Comparison of ENCODE assay signal across 8 cellular contexts in the genomic region with DNA sequence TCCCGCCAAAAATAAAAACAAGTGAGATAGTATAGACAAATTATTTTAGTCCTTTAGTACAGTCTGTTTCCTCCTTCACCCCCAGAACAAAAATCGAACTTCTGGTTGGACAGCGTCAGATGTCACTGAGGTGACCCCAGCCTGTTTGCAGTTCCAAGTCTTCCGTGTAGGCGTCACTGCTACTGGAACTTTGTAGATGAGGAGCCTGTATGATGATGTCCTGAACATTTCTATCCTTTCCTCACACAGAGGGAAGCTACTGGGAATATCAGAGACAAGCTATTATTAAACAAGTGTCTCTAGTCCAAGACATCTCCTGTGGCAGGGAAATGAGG. TPM values are rescaled to one million over a fixed set of nuclear protein-coding genes. Genes with fewer than 3 reads are reported as not detected.
DNase-seq lines count a peak whose midpoint lies in the region; ATAC-seq, FAIRE-seq and TF ChIP-seq lines count a peak whose summit lies in the region.

No MANE protein-coding gene starts in this region.

- H3K27ac ChIP-seq in angular gyrus (ENCODE audit: low read depth, low read length) (peak overlapping the region; percentile 97), keratinocyte (ENCODE audit: control insufficient read depth, insufficient read depth, low read length) (peak overlapping the region; percentile 58), subcutaneous abdominal adipose tissue (ENCODE audit: low read depth, low read length) (peak overlapping the region; percentile 79)

- peaks cover 32% of the 10 kb centered on the region for H3K79me2 ChIP-seq in keratinocyte (ENCODE audit: control insufficient read depth, insufficient read depth, low read length)

- H3K9me3 ChIP-seq in keratinocyte (ENCODE audit: control insufficient read depth, low read depth, low read length) (no peaks in the 10 kb centered on the region), subcutaneous abdominal adipose tissue (ENCODE audit: control insufficient read depth in 5 of 5, low read length in 5 of 5) (no peaks in the 10 kb centered on the region)

- H3K4me3 ChIP-seq in LNCaP clone FGC (ENCODE audit: low read depth, low read length) (peak overlapping the region; percentile 69), keratinocyte (ENCODE audit: control insufficient read depth in 2 of 3, extremely low read depth in 1 of 3, insufficient read depth in 2 of 3, low read depth in 1 of 3, low read length in 3 of 3) (peak overlapping the region in 1 of 3 experiments; percentile 69), subcutaneous abdominal adipose tissue (ENCODE audit: low read depth in 1 of 5, low read length in 5 of 5) (peak overlapping the region; percentile 66 to 93 (median 89))

- no peaks in the 10 kb centered on the region for H4K20me1 ChIP-seq in keratinocyte (ENCODE audit: control insufficient read depth, extremely low read depth, insufficient read depth, low read length)

- H3K4me1 ChIP-seq in keratinocyte (ENCODE audit: control insufficient read depth, extremely low read depth, insufficient read depth, low read length) (peaks cover 27% of the 10 kb centered on the region), subcutaneous abdominal adipose tissue (ENCODE audit: control insufficient read depth in 5 of 5, insufficient read depth in 5 of 5, low read length in 5 of 5) (peaks cover 5 to 53% (median 49%) of the 10 kb centered on the region in 5 donors)

- dilution Hi-C loops in keratinocyte (cut with MboI; ENCODE audit: extremely low pct_ligation_motif_present, low sequenced_read_pairs), result no loop called here

- H3K9ac ChIP-seq in keratinocyte (ENCODE audit: control insufficient read depth, extremely low read depth, insufficient read depth, low read length) (peak overlapping the region; percentile 81), subcutaneous abdominal adipose tissue (ENCODE audit: low read length in 5 of 5) (peak overlapping the region in 3 of 5 donors; percentile 38 to 71 (median 59))

- TF ChIP-seq CTCF in LNCaP clone FGC (IDR thresholded peaks at IDR 0.05; ENCODE audit: control insufficient read depth, extremely low read depth, insufficient read depth) (no peak), keratinocyte (optimal IDR thresholded peaks at IDR 0.05 in 1 of 3, IDR thresholded peaks at IDR 0.05 in 1 of 3, conservative IDR thresholded peaks at IDR 0.05 in 1 of 3; ENCODE audit: extremely low read depth in 1 of 3, insufficient read depth in 2 of 3, low read length in 3 of 3) (no peak), D721Med (IDR thresholded peaks at IDR 0.05; ENCODE audit: insufficient read depth, missing control alignments) (no peak)

- ATAC-seq in HG02973 (IDR thresholded peaks at IDR 0.05; ENCODE audit: unreplicated experiment), result no peak

- peaks cover 2% of the 10 kb centered on the region for H3K9me1 ChIP-seq in keratinocyte (ENCODE audit: control insufficient read depth, extremely low read depth, insufficient read depth, low read length)

- no peak overlapping the region for H2AFZ ChIP-seq in keratinocyte (ENCODE audit: control insufficient read depth, low read length)

- H3K4me2 ChIP-seq in keratinocyte (ENCODE audit: control insufficient read depth, extremely low read depth, insufficient read depth, low read depth, low read length), result peak overlapping the region; percentile 81

- no peaks in the 10 kb centered on the region for H3K27me3 ChIP-seq in keratinocyte (ENCODE audit: control insufficient read depth, extremely low read depth, insufficient read depth, low read length)
- H3K27me3 ChIP-seq in subcutaneous abdominal adipose tissue (ENCODE audit: control insufficient read depth in 5 of 5, insufficient read depth in 4 of 5, low read length in 5 of 5), result no peaks in the 10 kb centered on the region

- peak; percentile 25 for DNase-seq in COLO668 (lab: John Stamatoyannopoulos, UW; ENCODE audit: unreplicated experiment)
- no peak for DNase-seq in LNCaP clone FGC (ENCODE audit: low read depth)
- no peak for DNase-seq in keratinocyte (ENCODE audit: low read depth, low spot score)
- no peak for DNase-seq in D721Med (ENCODE audit: insufficient read length, low spot score)
- DNase-seq in KG1 (lab: John Stamatoyannopoulos, UW), result no peak

- FAIRE-seq in keratinocyte (lab: Jason Lieb, UNC), result no peak
- FAIRE-seq in D721Med (lab: Jason Lieb, UNC), result no peak

- H3K36me3 ChIP-seq in keratinocyte (ENCODE audit: control insufficient read depth in 2 of 2, extremely low read depth in 1 of 2, insufficient read depth in 2 of 2, low read length in 2 of 2) (peaks cover 0 to 9% of the 10 kb centered on the region in 2 experiments), subcutaneous abdominal adipose tissue (ENCODE audit: control insufficient read depth in 5 of 5, insufficient read depth in 5 of 5, low read length in 5 of 5) (peaks cover 0 to 6% (median 0%) of the 10 kb centered on the region in 5 donors)

RNA-seq across cellular contexts. Expression of a gene that starts 0.9 kb away (rescaled TPM):
- polyA plus RNA-seq in keratinocyte, result 13.7 to 25.3 TPM (median 22.8 TPM) in 3 replicates
- 6.9 TPM for polyA plus RNA-seq in keratinocyte (2011; ENCODE audit: low read depth)
- polyA plus RNA-seq in keratinocyte (2011; cell fraction: cytosol; rRNA removed), result 14.0 and 21.3 TPM in 2 replicates
- 19.0 and 24.6 TPM in 2 replicates for polyA plus RNA-seq in keratinocyte (2011; cell fraction: nucleus; rRNA removed)
- polyA plus RNA-seq in keratinocyte (2012; ENCODE audit: low replicate concordance), result 10.7 and 25.3 TPM in 2 replicates
- polyA minus RNA-seq in keratinocyte, result 27.9 to 46.1 TPM (median 35.7 TPM) in 3 replicates
- polyA minus RNA-seq in keratinocyte (2011; cell fraction: cytosol; rRNA and poly(A)+ RNA removed), result 18.4 TPM
- polyA minus RNA-seq in keratinocyte (2011; cell fraction: nucleus; rRNA and poly(A)+ RNA removed), result 14.5 and 22.1 TPM in 2 replicates

RNA-seq across cellular contexts. Expression of a gene that starts 18.1 kb away (rescaled TPM):
- polyA plus RNA-seq in keratinocyte, result 149 to 272 TPM (median 167 TPM) in 3 replicates
- polyA plus RNA-seq in keratinocyte (2011; ENCODE audit: low read depth), result 213 TPM
- 111 and 149 TPM in 2 replicates for polyA plus RNA-seq in keratinocyte (2011; cell fraction: cytosol; rRNA removed)
- polyA plus RNA-seq in keratinocyte (2011; cell fraction: nucleus; rRNA removed), result 170 and 203 TPM in 2 replicates
- polyA plus RNA-seq in keratinocyte (2012; ENCODE audit: low replicate concordance), result 59.2 and 242 TPM in 2 replicates
- polyA minus RNA-seq in keratinocyte, result 172 to 282 TPM (median 183 TPM) in 3 replicates
- 254 TPM for polyA minus RNA-seq in keratinocyte (2011; cell fraction: cytosol; rRNA and poly(A)+ RNA removed)
- 194 and 199 TPM in 2 replicates for polyA minus RNA-seq in keratinocyte (2011; cell fraction: nucleus; rRNA and poly(A)+ RNA removed)

RNA-seq across cellular contexts. Expression of a gene that starts 33.8 kb away (rescaled TPM):
- 12.9 to 18.7 TPM (median 14.4 TPM) in 3 replicates for polyA plus RNA-seq in keratinocyte
- 3.6 TPM for polyA plus RNA-seq in keratinocyte (2011; ENCODE audit: low read depth)
- polyA plus RNA-seq in keratinocyte (2011; cell fraction: cytosol; rRNA removed), result 11.2 and 13.6 TPM in 2 replicates
- polyA plus RNA-seq in keratinocyte (2011; cell fraction: nucleus; rRNA removed), result 31.3 and 40.1 TPM in 2 replicates
- polyA plus RNA-seq in keratinocyte (2012; ENCODE audit: low replicate concordance), result 6.4 and 19.7 TPM in 2 replicates
- polyA minus RNA-seq in keratinocyte, result 13.5 to 25.5 TPM (median 14.4 TPM) in 3 replicates
- 18.4 TPM for polyA minus RNA-seq in keratinocyte (2011; cell fraction: cytosol; rRNA and poly(A)+ RNA removed)
- polyA minus RNA-seq in keratinocyte (2011; cell fraction: nucleus; rRNA and poly(A)+ RNA removed), result 13.1 and 14.2 TPM in 2 replicates
